ENCODE assay signal across 18 cellular contexts in the genomic region with DNA sequence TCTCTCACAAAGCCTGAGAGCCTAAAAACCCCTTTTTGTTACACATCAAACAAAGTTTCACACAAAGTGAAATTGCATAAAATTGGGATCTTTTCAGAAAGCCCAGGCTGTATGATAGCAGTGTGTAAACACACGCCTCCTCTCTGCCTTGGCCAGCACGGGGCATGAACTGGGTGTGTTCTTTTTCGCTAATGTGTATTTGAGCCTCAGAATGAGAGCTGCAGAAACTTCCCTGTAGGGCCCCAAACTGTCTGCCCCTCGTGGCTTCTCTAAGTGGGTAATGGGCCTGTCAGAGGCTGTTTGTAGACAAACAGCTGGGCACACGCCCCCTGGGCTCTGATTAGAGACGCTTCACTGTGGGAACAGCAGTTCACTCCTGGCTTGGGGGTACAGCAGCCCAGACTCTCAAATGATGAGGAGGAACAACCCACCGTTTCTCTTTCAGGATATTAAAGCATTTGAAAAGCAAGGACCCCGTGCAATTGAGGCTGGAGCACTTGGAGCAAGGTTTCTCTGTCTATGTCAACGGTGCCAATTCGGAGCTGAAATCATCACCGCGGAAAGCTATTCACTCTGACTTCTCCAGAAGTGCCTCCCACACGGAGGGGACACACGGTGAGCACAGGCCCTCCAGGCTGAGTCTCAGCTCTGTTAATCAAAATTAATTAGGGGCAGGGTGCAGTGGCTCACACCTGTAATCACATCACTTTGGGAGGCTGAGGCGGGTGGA.
A peak's percentile ranks its signal among the peaks of the same experiment; 100 is the strongest.
DNase-seq lines count a peak whose midpoint lies in the region; TF ChIP-seq lines count a peak whose summit lies in the region.
"Had no signal": no experiment of that assay in that cellular context is flagged by ENCODE, and none has a peak within 500 bp of the region (broad histone marks: within the 10 kb centered on the region; RNA-seq: fewer than 3 reads in every experiment).

No MANE protein-coding gene starts in this region.

- no peaks in the 10 kb centered on the region for H3K27me3 Mint-ChIP-seq in brain

- no peaks in the 10 kb centered on the region for H3K9me3 ChIP-seq in BLaER1 treated with 17β-estradiol and CSF1 and Interleukin-3, amounts not matched to agents 10 nM and 100 nM (replicated peaks in 1 of 11)
- H3K9me3 ChIP-seq: adrenal gland, thoracic aorta had no signal

- H3K9me3 Mint-ChIP-seq in brain: no peaks in the 10 kb centered on the region

- H3K9ac ChIP-seq in BLaER1 treated with 17β-estradiol and CSF1 and Interleukin-3, amounts not matched to agents 10 nM and 100 nM: no peak overlapping the region

- DNase-seq in NCI-H1092 treated with DMSO at 0.1 percent for 48 hours (lab: John Stamatoyannopoulos, UW) (peak; percentile 19), mucosa of gallbladder (ENCODE audit: low spot score) (peak; percentile 15), NAMALWA (ENCODE audit: low spot score) (no peak), glomerular visceral epithelial cell (ENCODE audit: extremely low spot score) (no peak), GOT3 (lab: John Stamatoyannopoulos, UW) (no peak)
- no peak for DNase-seq in stimulated activated naive CD4-positive, alpha-beta T cell treated with Interleukin-2 at 50 U/mL for 16 hours (lab: John Stamatoyannopoulos, UW)
- DNase-seq: activated CD4-positive, alpha-beta T cell treated with anti-CD3 and anti-CD28 coated beads for 4 hours; activated effector memory CD4-positive, alpha-beta T cell treated with anti-CD3 and anti-CD28 coated beads, Interleukin-2, amount 50 U/mL, for 16 hours; adrenal gland; central memory CD4-positive, alpha-beta T cell; effector memory CD4-positive, alpha-beta T cell; NCI-H446; SIG-M5 had no signal

- H3K27ac ChIP-seq in BLaER1 treated with 17β-estradiol and CSF1 and Interleukin-3, amounts not matched to agents 10 nM and 100 nM: no peak overlapping the region
- H3K27ac ChIP-seq: adrenal gland, thoracic aorta had no signal

- H3K4me3 Mint-ChIP-seq in brain: peak overlapping the region in 2 of 5 experiments; percentile 3 to 13

- peaks cover 28% of the 10 kb centered on the region for H3K36me3 Mint-ChIP-seq in brain

- peaks cover 58% of the 10 kb centered on the region for H3K4me1 Mint-ChIP-seq in brain

- no peak overlapping the region for H3K4me3 ChIP-seq in BLaER1 treated with 17β-estradiol and CSF1 and Interleukin-3, amounts not matched to agents 10 nM and 100 nM
- H3K4me3 ChIP-seq: adrenal gland, K562, smooth muscle cell, thoracic aorta had no signal

- H3K4me2 ChIP-seq in BLaER1 treated with 17β-estradiol and CSF1 and Interleukin-3, amounts not matched to agents 10 nM and 100 nM: peak overlapping the region; percentile 4 to 60 (median 49); a peak in 17 of 22 replicates
- H3K4me2 ChIP-seq: smooth muscle cell had no signal

- H3K4me1 ChIP-seq in BLaER1 treated with 17β-estradiol and CSF1 and Interleukin-3, amounts not matched to agents 10 nM and 100 nM: peaks cover 7 to 43% (median 31%) of the 10 kb centered on the region in 10 experiments; a peak in 19 of 20 replicates

- H4K20me1 ChIP-seq in BLaER1 treated with 17β-estradiol and CSF1 and Interleukin-3, amounts not matched to agents 10 nM and 100 nM: peaks cover 0 to 16% (median 7%) of the 10 kb centered on the region in 11 experiments; a peak in 7 of 22 replicates

- TF ChIP-seq CTCF in brain (conservative IDR thresholded peaks at IDR 0.05): no peak

- H3K27ac Mint-ChIP-seq in brain: peak overlapping the region in 4 of 5 experiments; percentile 42 to 65 (median 52)

- H3K27me3 ChIP-seq in BLaER1 treated with 17β-estradiol and CSF1 and Interleukin-3, amounts not matched to agents 10 nM and 100 nM: no peaks in the 10 kb centered on the region
- H3K27me3 ChIP-seq: adrenal gland had no signal

- H3K36me3 ChIP-seq in BLaER1 treated with 17β-estradiol and CSF1 and Interleukin-3, amounts not matched to agents 10 nM and 100 nM: peaks cover 0 to 47% (median 11%) of the 10 kb centered on the region in 11 experiments; a peak in 10 of 22 replicates
- H3K36me3 ChIP-seq: adrenal gland, thoracic aorta had no signal

Comparison
In these comparisons a context has a peak if more than half of its experiments do, and no peak if none do; other contexts are left out.
1. DNase-seq: peak in NCI-H1092 treated with DMSO at 0.1 percent for 48 hours (single experiment) and mucosa of gallbladder (single experiment); none in stimulated activated naive CD4-positive, alpha-beta T cell treated with Interleukin-2 at 50 U/mL for 16 hours (single experiment), NAMALWA (single experiment), glomerular visceral epithelial cell (single experiment) and GOT3 (single experiment).